In the genomic region with DNA sequence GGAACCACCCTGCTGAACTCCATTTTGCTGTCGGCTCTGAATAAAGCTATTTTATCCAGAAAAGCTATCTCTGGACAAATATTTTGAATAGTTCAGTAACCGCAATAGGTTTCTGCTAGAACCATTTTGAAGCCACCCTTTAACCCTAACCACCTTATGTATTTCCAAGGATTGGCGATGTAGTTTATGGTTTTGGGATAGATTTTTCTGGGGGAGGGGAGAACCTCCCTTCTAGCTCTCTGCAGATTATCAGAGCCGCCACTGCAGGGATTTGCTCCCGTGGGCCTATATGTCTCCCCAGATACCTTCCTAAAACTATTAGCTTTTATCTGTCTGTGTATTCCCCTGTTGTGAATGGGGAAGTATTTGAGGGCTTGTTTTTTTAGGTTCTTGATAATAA, we compare ENCODE assay signal across 9 cellular contexts. TPM values are rescaled to one million over a fixed set of nuclear protein-coding genes. Genes with fewer than 3 reads are reported as not detected.
A peak's percentile ranks its signal among the peaks of the same experiment; 100 is the strongest.
DNase-seq lines count a peak whose midpoint lies in the region; ATAC-seq and TF ChIP-seq lines count a peak whose summit lies in the region.
"Had no signal": no experiment of that assay in that cellular context is flagged by ENCODE, and none has a peak within 500 bp of the region (broad histone marks: within the 10 kb centered on the region; RNA-seq: fewer than 3 reads in every experiment).

No MANE protein-coding gene starts in this region.

- H3K4me3 ChIP-seq in BJ (ENCODE audit: low read depth, low read length), result peak overlapping the region; percentile 23
- peak overlapping the region; percentile 40 for H3K4me3 ChIP-seq in HEK293 (ENCODE audit: low read depth, low read length)
- H3K4me3 ChIP-seq in mesendoderm (ENCODE audit: low read length), result no peak overlapping the region

- H2BK120ac ChIP-seq in mesendoderm (ENCODE audit: low read depth, low read length), result no peak overlapping the region

- CTCF ChIA-PET in BJ (lab: Yijun Ruan, JAX) (interaction anchor here (0.5 to 4.6 kb wide), 3 partner anchors 41 to 103 kb away, joined by 3 to 31 read pairs (median 3); no protein-coding TSS in a partner anchor), HEK293 (lab: Yijun Ruan, JAX) (interaction anchor here (0.5 to 4.7 kb wide), 9 partner anchors 21 to 164 kb away, joined by 3 to 50 read pairs (median 4); a partner anchor contains a TSS)

- no peak for TF ChIP-seq CTCF in BJ (IDR thresholded peaks at IDR 0.05; ENCODE audit: insufficient read depth, low read depth, low read length)
- TF ChIP-seq CTCF in HEK293 (tag by site-specific recombination; IDR thresholded peaks at IDR 0.05), result no peak

- H3K18ac ChIP-seq in mesendoderm (ENCODE audit: low read length), result no peak overlapping the region

- peaks cover 14% of the 10 kb centered on the region for H3K79me2 ChIP-seq in mesendoderm (ENCODE audit: control insufficient read depth, insufficient read depth, low read length)

- no CpG with 5 or more reads among the region's 5 CpGs for WGBS in mesendoderm (ENCODE audit: extremely low coverage, insufficient coverage, low lambda C conversion rate)

- H3K9me3 Mint-ChIP-seq in activated T-helper 2 cell treated with anti-CD3 and anti-CD28 coated beads, Interferon-gamma antibody, Interleukin-2, Interleukin-4, amounts not matched to agents 10 μg/mL and 5 μg/mL and 100 μg/mL, durations not matched to agents 14 hours and 24 hours and 36 hours, result no peaks in the 10 kb centered on the region

- H4K5ac ChIP-seq in mesendoderm (ENCODE audit: low read length), result no peak overlapping the region

- H3K4me1 Mint-ChIP-seq in activated T-helper 2 cell treated with anti-CD3 and anti-CD28 coated beads, Interferon-gamma antibody, Interleukin-2, Interleukin-4, amounts not matched to agents 10 μg/mL and 5 μg/mL and 100 μg/mL, durations not matched to agents 14 hours and 24 hours and 36 hours (ENCODE audit: low read depth), result peaks cover 27% of the 10 kb centered on the region

- no peak overlapping the region for H3K23ac ChIP-seq in mesendoderm (ENCODE audit: low read length)

- peaks cover 34% of the 10 kb centered on the region for H3K36me3 Mint-ChIP-seq in activated T-helper 2 cell treated with anti-CD3 and anti-CD28 coated beads, Interferon-gamma antibody, Interleukin-2, Interleukin-4, amounts not matched to agents 10 μg/mL and 5 μg/mL and 100 μg/mL, durations not matched to agents 14 hours and 24 hours and 36 hours (ENCODE audit: low read depth)

- H3K9me3 ChIP-seq in HEK293 (ENCODE audit: control insufficient read depth, insufficient read depth, low read depth, low read length), result no peaks in the 10 kb centered on the region

- no peak overlapping the region for H3K9ac ChIP-seq in mesendoderm (ENCODE audit: low read length)

- peak overlapping the region; percentile 99 for H3K27ac ChIP-seq in HEK293 (ENCODE audit: extremely low read depth, low read depth, low read length)
- H3K27ac ChIP-seq in mesendoderm (ENCODE audit: low read depth, low read length), result no peak overlapping the region

- H3K56ac ChIP-seq in mesendoderm (ENCODE audit: low read length), result no peak overlapping the region

- H3K4ac ChIP-seq in mesendoderm (ENCODE audit: low read depth, low read length), result no peak overlapping the region

- H2BK5ac ChIP-seq in mesendoderm (ENCODE audit: low read length), result no peak overlapping the region

- no peaks in the 10 kb centered on the region for H3K27me3 Mint-ChIP-seq in activated T-helper 2 cell treated with anti-CD3 and anti-CD28 coated beads, Interferon-gamma antibody, Interleukin-2, Interleukin-4, amounts not matched to agents 10 μg/mL and 5 μg/mL and 100 μg/mL, durations not matched to agents 14 hours and 24 hours and 36 hours (ENCODE audit: low read depth)

- POLR2A ChIA-PET in BJ (lab: Charles Lee), result interaction anchor here (0.7 kb wide), 1 partner anchor 146 kb away, joined by 3 read pairs; no protein-coding TSS in a partner anchor
- POLR2A ChIA-PET in HEK293 (lab: Yijun Ruan, JAX), result interaction anchor here (1.3 to 5.1 kb wide), 3 partner anchors 23 to 102 kb away, joined by 3 to 134 read pairs (median 75); a partner anchor contains a TSS

- intact Hi-C loops in activated T-helper 2 cell treated with anti-CD3 and anti-CD28 coated beads, Interferon-gamma antibody, Interleukin-2, Interleukin-4, amounts not matched to agents 10 μg/mL and 5 μg/mL and 100 μg/mL, durations not matched to agents 14 hours and 24 hours and 36 hours (cut with micrococcal nuclease), result loop anchor here (5.0 kb wide), 2 partner anchors 281 to 609 kb away; a partner anchor contains a TSS

- H2BK15ac ChIP-seq in mesendoderm (replicated peaks; ENCODE audit: low read depth), result no peak overlapping the region

- no peak overlapping the region for H3K27ac Mint-ChIP-seq in activated T-helper 2 cell treated with anti-CD3 and anti-CD28 coated beads, Interferon-gamma antibody, Interleukin-2, Interleukin-4, amounts not matched to agents 10 μg/mL and 5 μg/mL and 100 μg/mL, durations not matched to agents 14 hours and 24 hours and 36 hours

- H3K27me3 ChIP-seq in BJ (ENCODE audit: control insufficient read depth, insufficient read depth, low read length), result no peaks in the 10 kb centered on the region
- H3K27me3 ChIP-seq in mesendoderm (ENCODE audit: insufficient read depth, low read length, poor library complexity), result no peaks in the 10 kb centered on the region

- no peak overlapping the region for H4K8ac ChIP-seq in mesendoderm (ENCODE audit: low read depth, low read length)

- H3K4me1 ChIP-seq in HEK293 (ENCODE audit: control insufficient read depth, insufficient read depth, low read length) (peaks cover 11% of the 10 kb centered on the region), mesendoderm (ENCODE audit: control insufficient read depth, low read depth, low read length) (peaks cover 8% of the 10 kb centered on the region)

- peaks cover 4% of the 10 kb centered on the region for H3K79me1 ChIP-seq in mesendoderm (ENCODE audit: low read length)

- peaks cover 11% of the 10 kb centered on the region for H3K36me3 ChIP-seq in BJ (ENCODE audit: control insufficient read depth, insufficient read depth, low read length)
- peaks cover 0 to 26% of the 10 kb centered on the region in 2 experiments for H3K36me3 ChIP-seq in HEK293 (ENCODE audit: control insufficient read depth in 2 of 2, insufficient read depth in 1 of 2, low read length in 2 of 2)
- peaks cover 9% of the 10 kb centered on the region for H3K36me3 ChIP-seq in mesendoderm (ENCODE audit: control insufficient read depth, insufficient read depth, low read length)

- H3K4me2 ChIP-seq in mesendoderm (ENCODE audit: low read length), result no peak overlapping the region

- ATAC-seq in HG02763 (IDR thresholded peaks at IDR 0.05; ENCODE audit: unreplicated experiment), result no peak

- DNase-seq in BJ (ENCODE audit: low read depth), result no peak
- DNase-seq in activated T-helper 2 cell treated with anti-CD3 and anti-CD28 coated beads, Interferon-gamma antibody, Interleukin-2, Interleukin-4, amounts not matched to agents 10 μg/mL and 5 μg/mL and 100 μg/mL, durations not matched to agents 14 hours and 24 hours and 36 hours (ENCODE audit: low spot score), result no peak
- DNase-seq in mesendoderm, result peak; percentile 2
- DNase-seq in occipital lobe (lab: John Stamatoyannopoulos, UW), result no peak
- DNase-seq in T-helper 1 cell, result no peak
- DNase-seq in NCI-H2029 (lab: John Stamatoyannopoulos, UW), result no peak
- DNase-seq: RPMI8226 had no signal

- H3K4me3 Mint-ChIP-seq in activated T-helper 2 cell treated with anti-CD3 and anti-CD28 coated beads, Interferon-gamma antibody, Interleukin-2, Interleukin-4, amounts not matched to agents 10 μg/mL and 5 μg/mL and 100 μg/mL, durations not matched to agents 14 hours and 24 hours and 36 hours (ENCODE audit: low read depth), result peak overlapping the region; percentile 94

- H2AK5ac ChIP-seq in mesendoderm (ENCODE audit: low read length), result no peak overlapping the region

TF ChIP-seq in HEK293, 187 proteins besides CTCF, POLR2A, EP300 and RAD21:
- TF ChIP-seq ZNF335 (tag by site-specific recombination; conservative IDR thresholded peaks at IDR 0.05), result 0 out of 2 replicates have a peak, but pooled peaks have one; percentile 32
- TF ChIP-seq ZNF221 (tag by site-specific recombination; IDR thresholded peaks at IDR 0.05; ENCODE audit: borderline replicate concordance), result no peak
- 0 out of 2 replicates have a peak, but pooled peaks have one; percentile 22 for TF ChIP-seq ZEB2 (tag by site-specific recombination; IDR thresholded peaks at IDR 0.05)
- 0 out of 2 replicates have a peak, but pooled peaks have one; percentile 11 for TF ChIP-seq IKZF3 (tag by site-specific recombination; IDR thresholded peaks at IDR 0.05)

RNA-seq across cellular contexts. Expression of a gene that starts 1.8 kb away (rescaled TPM):
- polyA plus RNA-seq in BJ (2011; rRNA removed), result 2,513 and 3,601 TPM in 2 replicates
- polyA minus RNA-seq in BJ (2011; rRNA and poly(A)+ RNA removed), result 1,200 and 2,134 TPM in 2 replicates
- 1,902 and 1,926 TPM in 2 replicates for total RNA-seq in activated T-helper 2 cell treated with anti-CD3 and anti-CD28 coated beads, Interferon-gamma antibody, Interleukin-2, Interleukin-4, amounts not matched to agents 10 μg/mL and 5 μg/mL and 100 μg/mL, durations not matched to agents 14 hours and 24 hours and 36 hours
- polyA plus RNA-seq in mesendoderm (2013, experiment 1 of 2), result 2,535 TPM
- 2,481 TPM for polyA plus RNA-seq in mesendoderm (2013, experiment 2 of 2)
- 1,492 TPM for total RNA-seq in occipital lobe

RNA-seq across cellular contexts. Expression of a gene that starts 22.4 kb away (rescaled TPM):
- polyA plus RNA-seq in BJ (2011; rRNA removed), result 37.2 and 63.1 TPM in 2 replicates
- 51.2 and 61.6 TPM in 2 replicates for polyA minus RNA-seq in BJ (2011; rRNA and poly(A)+ RNA removed)
- 47.1 and 53.5 TPM in 2 replicates for total RNA-seq in activated T-helper 2 cell treated with anti-CD3 and anti-CD28 coated beads, Interferon-gamma antibody, Interleukin-2, Interleukin-4, amounts not matched to agents 10 μg/mL and 5 μg/mL and 100 μg/mL, durations not matched to agents 14 hours and 24 hours and 36 hours
- 11.1 TPM for polyA plus RNA-seq in mesendoderm (2013, experiment 1 of 2)
- 12.6 TPM for polyA plus RNA-seq in mesendoderm (2013, experiment 2 of 2)
- total RNA-seq in occipital lobe, result 90.8 TPM

RNA-seq across cellular contexts. Expression of a gene that starts 38.4 kb away (rescaled TPM):
- not detected in 2 replicates for polyA plus RNA-seq in BJ (2011; rRNA removed)
- polyA minus RNA-seq in BJ (2011; rRNA and poly(A)+ RNA removed), result 0.21 TPM in 1 of 2 replicates, not detected in the other
- total RNA-seq in activated T-helper 2 cell treated with anti-CD3 and anti-CD28 coated beads, Interferon-gamma antibody, Interleukin-2, Interleukin-4, amounts not matched to agents 10 μg/mL and 5 μg/mL and 100 μg/mL, durations not matched to agents 14 hours and 24 hours and 36 hours, result not detected in 2 replicates
- 0.01 TPM for polyA plus RNA-seq in mesendoderm (2013, experiment 1 of 2)
- 0.03 TPM for polyA plus RNA-seq in mesendoderm (2013, experiment 2 of 2)
- total RNA-seq in occipital lobe, result 0.47 TPM

RNA-seq across cellular contexts. Expression of a gene that starts 55.9 kb away (rescaled TPM):
- 616 and 820 TPM in 2 replicates for polyA plus RNA-seq in BJ (2011; rRNA removed)
- 327 and 570 TPM in 2 replicates for polyA minus RNA-seq in BJ (2011; rRNA and poly(A)+ RNA removed)
- 86.9 and 94.0 TPM in 2 replicates for total RNA-seq in activated T-helper 2 cell treated with anti-CD3 and anti-CD28 coated beads, Interferon-gamma antibody, Interleukin-2, Interleukin-4, amounts not matched to agents 10 μg/mL and 5 μg/mL and 100 μg/mL, durations not matched to agents 14 hours and 24 hours and 36 hours
- polyA plus RNA-seq in mesendoderm (2013, experiment 1 of 2), result 326 TPM
- 332 TPM for polyA plus RNA-seq in mesendoderm (2013, experiment 2 of 2)
- total RNA-seq in occipital lobe, result 9,948 TPM
